Comparison of ENCODE assay signal across 12 cellular contexts in genomic region chr13:113545455-113545930, GRCh38. TPM values are rescaled to one million over a fixed set of nuclear protein-coding genes. Genes with fewer than 3 reads are reported as not detected.
A peak's percentile ranks its signal among the peaks of the same experiment; 100 is the strongest.
DNase-seq lines count a peak whose midpoint lies in the region; ATAC-seq, FAIRE-seq and TF ChIP-seq lines count a peak whose summit lies in the region.
"Had no signal": no experiment of that assay in that cellular context is flagged by ENCODE, and none has a peak within 500 bp of the region (broad histone marks: within the 10 kb centered on the region; RNA-seq: fewer than 3 reads in every experiment).

No MANE protein-coding gene starts in this region.

- H3K9me3 ChIP-seq in astrocyte (ENCODE audit: insufficient read depth, low read depth, low read length) = peaks cover 4% of the 10 kb centered on the region
- no peaks in the 10 kb centered on the region for H3K9me3 ChIP-seq in right cardiac atrium (ENCODE audit: control insufficient read depth, low read length)
- H3K9me3 ChIP-seq: breast epithelium had no signal

- H3K27me3 ChIP-seq in astrocyte (ENCODE audit: insufficient read depth, low read length) (no peaks in the 10 kb centered on the region), right cardiac atrium (ENCODE audit: control insufficient read depth, insufficient read depth) (no peaks in the 10 kb centered on the region)
- H3K27me3 ChIP-seq: breast epithelium had no signal

- H3K9me3 Mint-ChIP-seq in astrocyte (ENCODE audit: unreplicated experiment) = peaks cover 5% of the 10 kb centered on the region

- H3K4me3 ChIP-seq in astrocyte (ENCODE audit: insufficient read depth, low read depth, low read length) (no peak overlapping the region), right cardiac atrium (ENCODE audit: low read length) (no peak overlapping the region)

- H3K4me1 Mint-ChIP-seq in astrocyte (ENCODE audit: low read depth, unreplicated experiment) = peaks cover 11% of the 10 kb centered on the region

- H3K36me3 ChIP-seq in astrocyte (ENCODE audit: insufficient read depth, low read length) = no peaks in the 10 kb centered on the region
- H3K36me3 ChIP-seq: breast epithelium had no signal

- H3K36me3 Mint-ChIP-seq in astrocyte (ENCODE audit: low read depth, unreplicated experiment) = peaks cover 19% of the 10 kb centered on the region

- intact Hi-C loops in right cardiac atrium (cut with DNase I) = no loop called here
- intact Hi-C loops in sciatic nerve (cut with DNase I) = no loop called here

- TF ChIP-seq CTCF in astrocyte (IDR thresholded peaks at IDR 0.05; ENCODE audit: insufficient read depth, low read depth, low read length) = no peak

- H3K4me2 ChIP-seq in astrocyte (ENCODE audit: low read length) = no peak overlapping the region

- H3K9ac ChIP-seq in astrocyte (ENCODE audit: low read length) = no peak overlapping the region
- H3K9ac ChIP-seq: parathyroid adenoma had no signal

- WGBS in right cardiac atrium = 65% methylated on average over 5 of the region's 5 CpGs

- no peak for FAIRE-seq in astrocyte (lab: Jason Lieb, UNC)

- H3K4me1 ChIP-seq in astrocyte (ENCODE audit: insufficient read depth, low read length) = peaks cover 37% of the 10 kb centered on the region
- H3K4me1 ChIP-seq in right cardiac atrium (ENCODE audit: control insufficient read depth, insufficient read depth, low read length) = peaks cover 3% of the 10 kb centered on the region
- H3K4me1 ChIP-seq: parathyroid adenoma had no signal

- H4K20me1 ChIP-seq in astrocyte (ENCODE audit: insufficient read depth, low read length) = peaks cover 70% of the 10 kb centered on the region

- H3K79me2 ChIP-seq in astrocyte (ENCODE audit: insufficient read depth, low read length) = peaks cover 75% of the 10 kb centered on the region

- DNase-seq in GM04503 (ENCODE audit: low read depth) (peak; percentile 12), astrocyte (ENCODE audit: low read depth) (no peak), right cardiac atrium (peak in 1 of 3 donors; percentile 71), sciatic nerve (ENCODE audit: low spot score) (peak; percentile 53), HuH-7 (ENCODE audit: low spot score) (no peak), SHP77 (lab: John Stamatoyannopoulos, UW) (no peak)
- no peak for DNase-seq in activated CD4-positive, CD25-positive, alpha-beta regulatory T cell treated with anti-CD3 and anti-CD28 coated beads, Interleukin-2, amount 50 U/mL, for 72 hours
- DNase-seq: activated CD8-positive, alpha-beta T cell treated with anti-CD3 and anti-CD28 coated beads for 36 hours; GDM1 had no signal

- H3K27ac ChIP-seq in astrocyte (ENCODE audit: low read depth, low read length) (no peak overlapping the region), right cardiac atrium (ENCODE audit: low read length) (no peak overlapping the region)
- H3K27ac ChIP-seq: parathyroid adenoma had no signal

- H3K27ac Mint-ChIP-seq in astrocyte (ENCODE audit: unreplicated experiment) = peak overlapping the region; percentile 26
- H3K27ac Mint-ChIP-seq: activated CD8-positive, alpha-beta T cell treated with anti-CD3 and anti-CD28 coated beads for 36 hours had no signal

- peak; percentile 42 to 52 for ATAC-seq in right cardiac atrium
- peak; percentile 72 for ATAC-seq in sciatic nerve
- ATAC-seq in GM21423 (IDR thresholded peaks at IDR 0.05; ENCODE audit: unreplicated experiment) = no peak
- ATAC-seq: activated CD8-positive, alpha-beta T cell treated with anti-CD3 and anti-CD28 coated beads for 36 hours had no signal

- H2AFZ ChIP-seq in astrocyte (ENCODE audit: low read depth, low read length) = no peak overlapping the region
- H2AFZ ChIP-seq: parathyroid adenoma had no signal

- H3K4me3 Mint-ChIP-seq in astrocyte (ENCODE audit: unreplicated experiment) = peak overlapping the region; percentile 27
- H3K4me3 Mint-ChIP-seq: activated CD8-positive, alpha-beta T cell treated with anti-CD3 and anti-CD28 coated beads for 36 hours had no signal

- no peaks in the 10 kb centered on the region for H3K27me3 Mint-ChIP-seq in astrocyte (ENCODE audit: low read depth, unreplicated experiment)
- H3K27me3 Mint-ChIP-seq: activated CD8-positive, alpha-beta T cell treated with anti-CD3 and anti-CD28 coated beads for 36 hours had no signal

RNA-seq across cellular contexts. Expression of gene TFDP1, which starts 39.1 kb away (rescaled TPM):
- total RNA-seq in astrocyte = 39.0 and 49.4 TPM in 2 replicates
- total RNA-seq in right cardiac atrium = 10 to 100 TPM; 48.1 to 54.2 (median 51.1) TPM
- polyA plus RNA-seq in right cardiac atrium = 37.1 TPM
- total RNA-seq in sciatic nerve = 36.1 TPM

RNA-seq across cellular contexts. Expression of gene DCUN1D2, which starts 55.0 kb away (rescaled TPM):
- total RNA-seq in astrocyte (16.3 and 19.0 TPM in 2 replicates), right cardiac atrium (100 to 1,000 TPM; 124 to 160 (median 142) TPM), sciatic nerve (28.3 TPM)
- polyA plus RNA-seq in right cardiac atrium = 91.6 TPM

Comparison
In these comparisons a context has a peak if more than half of its experiments do, and no peak if none do; other contexts are left out.
1. DNase-seq: peak in GM04503 (single experiment) and sciatic nerve (single experiment); none in astrocyte (single experiment), HuH-7 (single experiment), activated CD4-positive, CD25-positive, alpha-beta regulatory T cell treated with anti-CD3 and anti-CD28 coated beads, Interleukin-2, amount 50 U/mL, for 72 hours (single experiment) and SHP77 (0 of 2).